In genomic region chr2:199469514-199470360, GRCh38 we compare ENCODE assay signal across 1 cellular context.
TF ChIP-seq lines count a peak whose summit lies in the region.

No MANE protein-coding gene starts in this region.

TF ChIP-seq in WTC11, 78 proteins besides CTCF, POLR2A, EP300 and RAD21 (continued from another document):
- TF ChIP-seq USF2 (CRISPR knock-in tag; IDR thresholded peaks at IDR 0.05) (no peak), PRDM15 (CRISPR knock-in tag; IDR thresholded peaks at IDR 0.05) (no peak), JUN (CRISPR knock-in tag; IDR thresholded peaks at IDR 0.05) (no peak)
